13 cellular contexts compared by ENCODE assay signal in genomic region chr2:178114462-178114861, GRCh38. TPM values are rescaled to one million over a fixed set of nuclear protein-coding genes. Genes with fewer than 3 reads are reported as not detected.
DNase-seq lines count a peak whose midpoint lies in the region; ATAC-seq, FAIRE-seq and TF ChIP-seq lines count a peak whose summit lies in the region.
"Had no signal": no experiment of that assay in that cellular context is flagged by ENCODE, and none has a peak within 500 bp of the region (broad histone marks: within the 10 kb centered on the region; RNA-seq: fewer than 3 reads in every experiment).

No MANE protein-coding gene starts in this region.

- H3K9ac ChIP-seq in kidney (ENCODE audit: low read length in 2 of 2) = no peak overlapping the region

- H3K9me3 ChIP-seq in kidney (ENCODE audit: control insufficient read depth in 1 of 2, low read length in 2 of 2) (no peaks in the 10 kb centered on the region), Caco-2 (no peaks in the 10 kb centered on the region)

- H3K27ac ChIP-seq in kidney (ENCODE audit: low read depth in 2 of 2, low read length in 2 of 2) = no peak overlapping the region

- peak overlapping the region; percentile 43 for H3K4me3 Mint-ChIP-seq in activated T-helper 2 cell treated with anti-CD3 and anti-CD28 coated beads, Interferon-gamma antibody, Interleukin-2, Interleukin-4, amounts not matched to agents 10 μg/mL and 5 μg/mL and 100 μg/mL, durations not matched to agents 14 hours and 24 hours and 36 hours (ENCODE audit: low read depth)
- no peak overlapping the region for H3K4me3 Mint-ChIP-seq in Caco-2 (ENCODE audit: unreplicated experiment)

- intact Hi-C loops in activated T-helper 2 cell treated with anti-CD3 and anti-CD28 coated beads, Interferon-gamma antibody, Interleukin-2, Interleukin-4, amounts not matched to agents 10 μg/mL and 5 μg/mL and 100 μg/mL, durations not matched to agents 14 hours and 24 hours and 36 hours (cut with micrococcal nuclease) = loop anchor here (5.0 kb wide), 2 partner anchors 408 to 1893 kb away; partner anchors contain the start of gene CWC22
- intact Hi-C loops in kidney (cut with DNase I) = no loop called here
- intact Hi-C loops in Caco-2 (cut with micrococcal nuclease; ENCODE audit: unreplicated experiment) = loop anchor here (5.0 to 10.0 kb wide), 3 partner anchors 78 to 180 kb away; partner anchors contain the start of gene OSBPL6

- POLR2A ChIA-PET in Caco-2 (lab: Charles Lee) = no interaction called here

- FAIRE-seq in kidney (lab: Jason Lieb, UNC) = no peak

- ATAC-seq in GM18505 (IDR thresholded peaks at IDR 0.05; ENCODE audit: unreplicated experiment) (peak; percentile 29), HG03097 (IDR thresholded peaks at IDR 0.05; ENCODE audit: low FRiP score, unreplicated experiment) (peak; percentile 38)

- BruUV-seq in Caco-2 (replicated peaks; lab: Mats Ljungman, UMichigan) = no TSS peak

- H3K4me1 ChIP-seq in kidney (ENCODE audit: control insufficient read depth in 1 of 2, insufficient read depth in 1 of 2, low read depth in 1 of 2, low read length in 2 of 2) = peaks cover 0 to 7% of the 10 kb centered on the region in 2 donors
- H3K4me1 ChIP-seq in Caco-2 = 0 out of 2 replicates have a peak, but pooled peaks cover 6% of the 10 kb centered on the region

- peaks cover 30% of the 10 kb centered on the region for H3K4me1 Mint-ChIP-seq in activated T-helper 2 cell treated with anti-CD3 and anti-CD28 coated beads, Interferon-gamma antibody, Interleukin-2, Interleukin-4, amounts not matched to agents 10 μg/mL and 5 μg/mL and 100 μg/mL, durations not matched to agents 14 hours and 24 hours and 36 hours (ENCODE audit: low read depth)
- H3K4me1 Mint-ChIP-seq in Caco-2 (ENCODE audit: low read depth, unreplicated experiment) = peaks cover 6% of the 10 kb centered on the region

- H3K36me3 ChIP-seq in H7 (replicated peaks; ENCODE audit: control insufficient read depth, insufficient read depth, low read length) (no peaks in the 10 kb centered on the region), kidney (ENCODE audit: control insufficient read depth in 1 of 2, insufficient read depth in 2 of 2, low read length in 2 of 2) (peaks cover 0 to 2% of the 10 kb centered on the region in 2 donors), Caco-2 (ENCODE audit: control insufficient read depth, insufficient read depth, low read length) (no peaks in the 10 kb centered on the region)

- DNase-seq in GM20000 (ENCODE audit: low spot score) (peak; percentile 31), DMS 273 treated with DMSO at 0.1 percent for 48 hours (lab: John Stamatoyannopoulos, UW) (no peak), H7 (no peak), kidney (no peak), Caco-2 (no peak)
- no peak for DNase-seq in activated T-helper 2 cell treated with anti-CD3 and anti-CD28 coated beads, Interferon-gamma antibody, Interleukin-2, Interleukin-4, amounts not matched to agents 10 μg/mL and 5 μg/mL and 100 μg/mL, durations not matched to agents 14 hours and 24 hours and 36 hours (ENCODE audit: low spot score)
- DNase-seq: amniotic stem cell; DMS53; NCI-H2081; stimulated activated CD4-positive, alpha-beta T cell treated with anti-CD3 and anti-CD28 coated beads, Interleukin-12 subunit alpha, Interleukin-12 subunit beta, amount 100 ng/mL, for 4 hours had no signal

- H3K9me3 Mint-ChIP-seq in activated T-helper 2 cell treated with anti-CD3 and anti-CD28 coated beads, Interferon-gamma antibody, Interleukin-2, Interleukin-4, amounts not matched to agents 10 μg/mL and 5 μg/mL and 100 μg/mL, durations not matched to agents 14 hours and 24 hours and 36 hours = no peaks in the 10 kb centered on the region
- no peaks in the 10 kb centered on the region for H3K9me3 Mint-ChIP-seq in Caco-2 (ENCODE audit: unreplicated experiment)

- H3K27me3 ChIP-seq in H7 (ENCODE audit: control insufficient read depth, insufficient read depth, low read length) = no peaks in the 10 kb centered on the region
- H3K27me3 ChIP-seq in Caco-2 (replicated peaks; ENCODE audit: control insufficient read depth, insufficient read depth, low read length) = no peaks in the 10 kb centered on the region

- no peaks in the 10 kb centered on the region for H3K27me3 Mint-ChIP-seq in activated T-helper 2 cell treated with anti-CD3 and anti-CD28 coated beads, Interferon-gamma antibody, Interleukin-2, Interleukin-4, amounts not matched to agents 10 μg/mL and 5 μg/mL and 100 μg/mL, durations not matched to agents 14 hours and 24 hours and 36 hours (ENCODE audit: low read depth)
- H3K27me3 Mint-ChIP-seq in Caco-2 (ENCODE audit: insufficient read depth, unreplicated experiment) = no peaks in the 10 kb centered on the region

- TF ChIP-seq CTCF in GM20000 (IDR thresholded peaks at IDR 0.05; ENCODE audit: extremely low read depth, missing control alignments) = no peak
- no peak for TF ChIP-seq CTCF in kidney (IDR thresholded peaks at IDR 0.05; ENCODE audit: borderline replicate concordance, extremely low read depth, insufficient read depth)
- TF ChIP-seq CTCF in Caco-2 (IDR thresholded peaks at IDR 0.05; ENCODE audit: insufficient read depth in 1 of 2, low read depth in 1 of 2, low read length in 1 of 2, severe bottlenecking in 1 of 2, unreplicated experiment in 1 of 2) = no peak

- peak overlapping the region; percentile 68 for H3K27ac Mint-ChIP-seq in activated T-helper 2 cell treated with anti-CD3 and anti-CD28 coated beads, Interferon-gamma antibody, Interleukin-2, Interleukin-4, amounts not matched to agents 10 μg/mL and 5 μg/mL and 100 μg/mL, durations not matched to agents 14 hours and 24 hours and 36 hours
- no peak overlapping the region for H3K27ac Mint-ChIP-seq in Caco-2 (ENCODE audit: unreplicated experiment)

- CTCF ChIA-PET in Caco-2 (lab: Charles Lee) = no interaction called here

- H3K36me3 Mint-ChIP-seq in activated T-helper 2 cell treated with anti-CD3 and anti-CD28 coated beads, Interferon-gamma antibody, Interleukin-2, Interleukin-4, amounts not matched to agents 10 μg/mL and 5 μg/mL and 100 μg/mL, durations not matched to agents 14 hours and 24 hours and 36 hours (ENCODE audit: low read depth) = peaks cover 16% of the 10 kb centered on the region
- peaks cover 7% of the 10 kb centered on the region for H3K36me3 Mint-ChIP-seq in Caco-2 (ENCODE audit: insufficient read depth, unreplicated experiment)

- H3K4me3 ChIP-seq in H7 (ENCODE audit: insufficient read depth, low read depth, low read length) (no peak overlapping the region), kidney (ENCODE audit: low read length in 2 of 2) (no peak overlapping the region), Caco-2 (ENCODE audit: low read depth, low read length) (no peak overlapping the region)

- no peak for TF ChIP-seq POLR2A in GM18505 (IDR thresholded peaks at IDR 0.05; ENCODE audit: borderline replicate concordance, extremely low read depth, insufficient read depth, insufficient read length)

RNA-seq across cellular contexts. Expression of gene RBM45, which starts 2.2 kb away (rescaled TPM):
- 14.3 and 19.8 TPM in 2 replicates for total RNA-seq in activated T-helper 2 cell treated with anti-CD3 and anti-CD28 coated beads, Interferon-gamma antibody, Interleukin-2, Interleukin-4, amounts not matched to agents 10 μg/mL and 5 μg/mL and 100 μg/mL, durations not matched to agents 14 hours and 24 hours and 36 hours
- 11.3 and 12.9 TPM in 2 replicates for total RNA-seq in H7 (2014; rRNA removed; shearing (Covaris generic))
- 19.2 TPM for total RNA-seq in kidney
- polyA plus RNA-seq in kidney (ENCODE audit: insufficient read depth, low read depth, low replicate concordance) = 10.1 TPM
- total RNA-seq in Caco-2 (2022) = 13.4 and 13.6 TPM in 2 replicates

RNA-seq across cellular contexts. Expression of gene PDE11A, which starts 41.9 kb away (rescaled TPM):
- total RNA-seq in activated T-helper 2 cell treated with anti-CD3 and anti-CD28 coated beads, Interferon-gamma antibody, Interleukin-2, Interleukin-4, amounts not matched to agents 10 μg/mL and 5 μg/mL and 100 μg/mL, durations not matched to agents 14 hours and 24 hours and 36 hours = not detected in 2 replicates
- total RNA-seq in H7 (2014; rRNA removed; shearing (Covaris generic)) = 0.18 and 1.2 TPM in 2 replicates
- total RNA-seq in kidney (0.82 TPM), Caco-2 (2022) (0.21 and 0.25 TPM in 2 replicates)
- 0.58 TPM for polyA plus RNA-seq in kidney (ENCODE audit: insufficient read depth, low read depth, low replicate concordance)
- total RNA-seq: lung microvascular endothelial cell had no signal
